In the genomic region with DNA sequence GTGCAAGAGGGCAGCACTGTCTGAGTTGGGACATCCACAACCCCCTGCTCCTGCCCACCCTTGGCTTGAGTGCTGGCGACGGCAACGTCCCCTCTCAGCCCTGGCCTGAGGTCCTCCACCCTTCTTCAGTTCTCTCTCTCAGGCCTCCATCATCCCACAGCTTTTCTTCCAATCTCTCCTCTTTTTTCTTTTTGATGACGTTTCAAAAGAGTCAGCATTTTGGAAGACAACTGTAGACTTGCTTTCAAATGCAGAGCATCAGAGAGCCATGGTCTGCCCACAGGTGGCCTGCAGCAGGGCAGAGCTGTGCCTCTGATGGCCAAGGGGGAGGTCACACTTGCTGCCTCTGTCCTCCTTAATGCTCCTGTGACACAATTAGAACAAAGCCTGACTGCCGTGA, we compare ENCODE assay signal across 29 cellular contexts.
"Had no signal": no experiment of that assay in that cellular context is flagged by ENCODE, and none has a peak within 500 bp of the region (broad histone marks: within the 10 kb centered on the region; RNA-seq: fewer than 3 reads in every experiment).

No MANE protein-coding gene starts in this region.

- ATAC-seq: naive thymus-derived CD8-positive, alpha-beta T cell; natural killer cell treated with Interleukin-12 subunit alpha and Interleukin-12 subunit beta and Interleukin-15 and Interleukin-18, amount 100 ng/mL, for 72 hours; pancreas; right cardiac atrium; sciatic nerve; stimulated activated memory B cell treated with anti-CD40 and anti-IgM and Interleukin-4, amounts not matched to agents 10 μg/mL and 1 μg/mL and 100 μg/mL, for 72 hours; stimulated activated naive CD8-positive, alpha-beta T cell treated with anti-CD3 and anti-CD28 coated beads, Interleukin-15, amount 100 ng/mL, for 72 hours; stimulated activated naive CD8-positive, alpha-beta T cell treated with anti-CD3 and anti-CD28 coated beads, Interleukin-15, Interleukin-2, amounts not matched to agents 100 U/mL and 50 U/mL, for 24 hours had no signal

- H3K4me2 ChIP-seq: smooth muscle cell had no signal

- DNase-seq: naive B cell; naive thymus-derived CD8-positive, alpha-beta T cell; nephron progenitor cell; nucleus accumbens; pancreas; right cardiac atrium; spleen; stimulated activated CD4-positive, alpha-beta T cell treated with anti-CD3 and anti-CD28 coated beads, Interleukin-12 subunit alpha, Interleukin-12 subunit beta, amount 100 ng/mL, for 4 hours; stimulated activated CD4-positive, alpha-beta T cell treated with anti-CD3 and anti-CD28 coated beads, Interleukin-1b, Interleukin-23, amount 100 ng/mL, for 48 hours; stimulated activated CD4-positive, alpha-beta T cell treated with anti-CD3 and anti-CD28 coated beads, Interleukin-4, amount 100 ng/mL, for 1 hour; stimulated activated CD4-positive, alpha-beta T cell treated with anti-CD3 and anti-CD28 coated beads, Interleukin-4, amount 100 ng/mL, for 4 hours; stimulated activated CD8-positive, alpha-beta memory T cell treated with anti-CD3 and anti-CD28 coated beads, Interleukin-4, amount 100 ng/mL, for 48 hours; stimulated activated naive CD4-positive, alpha-beta T cell; stimulated activated naive CD8-positive, alpha-beta T cell treated with anti-CD3 and anti-CD28 coated beads, Interleukin-15, amount 100 ng/mL, for 72 hours; stimulated activated naive CD8-positive, alpha-beta T cell treated with anti-CD3 and anti-CD28 coated beads, Interleukin-15, Interleukin-2, amounts not matched to agents 100 U/mL and 50 U/mL, for 24 hours; substantia nigra; testis; tibial artery; transverse colon; upper lobe of left lung; uterus had no signal

- H3K9me3 ChIP-seq: neutrophil, pancreas, prostate gland, suprapubic skin, testis, tibial artery, transverse colon, uterus had no signal

- H3K27ac ChIP-seq: neutrophil, pancreas, prostate gland, skin epidermis, spleen, suprapubic skin, testis, tibial artery, transverse colon, upper lobe of left lung, uterus had no signal

- H3K4me1 ChIP-seq: pancreas, prostate gland, spleen, suprapubic skin, testis, tibial artery, transverse colon, upper lobe of left lung, uterus had no signal

- H3K27me3 ChIP-seq: neutrophil, pancreas, spleen, suprapubic skin, testis, tibial artery, transverse colon, upper lobe of left lung, uterus had no signal

- FAIRE-seq: pancreas had no signal

- H3K36me3 ChIP-seq: neutrophil, pancreas, prostate gland, spleen, suprapubic skin, tibial artery, transverse colon, upper lobe of left lung, uterus had no signal

- H3K4me3 ChIP-seq: pancreas, prostate gland, skin epidermis, smooth muscle cell, spleen, suprapubic skin, testis, tibial artery, transverse colon, upper lobe of left lung, uterus had no signal
